11 cellular contexts compared by ENCODE assay signal in the genomic region with DNA sequence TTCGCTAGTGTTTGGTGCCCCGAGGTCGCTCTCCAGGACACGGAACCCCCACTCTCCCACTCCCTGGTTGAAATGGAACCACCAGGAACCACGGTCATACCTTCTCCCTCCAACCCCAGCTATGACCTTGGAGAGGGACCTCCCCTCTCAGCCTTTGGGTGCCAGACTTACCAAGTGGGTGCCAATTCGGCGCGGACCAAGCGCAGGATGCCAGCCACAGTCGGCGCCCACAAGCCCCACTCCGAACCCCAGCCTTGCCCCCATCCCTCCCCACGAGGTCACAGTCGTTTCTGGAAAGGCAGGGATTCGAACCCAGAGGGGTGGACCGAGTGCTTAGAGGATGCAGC. TPM values are rescaled to one million over a fixed set of nuclear protein-coding genes. Genes with fewer than 3 reads are reported as not detected.
DNase-seq lines count a peak whose midpoint lies in the region; ATAC-seq and TF ChIP-seq lines count a peak whose summit lies in the region.
"Had no signal": no experiment of that assay in that cellular context is flagged by ENCODE, and none has a peak within 500 bp of the region (broad histone marks: within the 10 kb centered on the region; RNA-seq: fewer than 3 reads in every experiment).

No MANE protein-coding gene starts in this region.

- no peaks in the 10 kb centered on the region for H3K36me3 ChIP-seq in iPS-15b (ENCODE audit: control insufficient read depth, insufficient read depth, low read length)
- H3K36me3 ChIP-seq: HAP-1 had no signal

- peak overlapping the region; percentile 91 for H3K4me3 Mint-ChIP-seq in activated CD4-positive, alpha-beta T cell treated with anti-CD3 and anti-CD28 coated beads, Interleukin-2, amount 10 ng/mL, durations not matched to agents 24 days and 14 days
- peak overlapping the region; percentile 92 for H3K4me3 Mint-ChIP-seq in WTC11
- H3K4me3 Mint-ChIP-seq in stimulated activated memory B cell treated with anti-CD40 and anti-IgM and Interleukin-4, amounts not matched to agents 10 μg/mL and 1 μg/mL and 100 μg/mL, for 72 hours: peak overlapping the region; percentile 22

- CTCF ChIA-PET in WTC11 (lab: Charles Lee): interaction anchor here (0.5 to 3.9 kb wide), 8 partner anchors 17 to 185 kb away, joined by 3 to 72 read pairs (median 7); a partner anchor contains a TSS

- H3K4me1 Mint-ChIP-seq in activated CD4-positive, alpha-beta T cell treated with anti-CD3 and anti-CD28 coated beads, Interleukin-2, amount 10 ng/mL, durations not matched to agents 24 days and 14 days: peaks cover 12% of the 10 kb centered on the region
- peaks cover 25% of the 10 kb centered on the region for H3K4me1 Mint-ChIP-seq in WTC11
- peaks cover 37% of the 10 kb centered on the region for H3K4me1 Mint-ChIP-seq in stimulated activated memory B cell treated with anti-CD40 and anti-IgM and Interleukin-4, amounts not matched to agents 10 μg/mL and 1 μg/mL and 100 μg/mL, for 72 hours

- H3K9me3 Mint-ChIP-seq in activated CD4-positive, alpha-beta T cell treated with anti-CD3 and anti-CD28 coated beads, Interleukin-2, amount 10 ng/mL, durations not matched to agents 24 days and 14 days: no peaks in the 10 kb centered on the region
- H3K9me3 Mint-ChIP-seq in WTC11: no peaks in the 10 kb centered on the region
- no peaks in the 10 kb centered on the region for H3K9me3 Mint-ChIP-seq in stimulated activated memory B cell treated with anti-CD40 and anti-IgM and Interleukin-4, amounts not matched to agents 10 μg/mL and 1 μg/mL and 100 μg/mL, for 72 hours

- peak overlapping the region; percentile 62 for H3K4me3 ChIP-seq in iPS-15b (ENCODE audit: low read depth, low read length)

- POLR2A ChIA-PET in WTC11 (lab: Charles Lee): interaction anchor here (2.1 kb wide), 1 partner anchor 31 kb away, joined by 5 read pairs; no protein-coding TSS in a partner anchor

- H3K27ac Mint-ChIP-seq in activated CD4-positive, alpha-beta T cell treated with anti-CD3 and anti-CD28 coated beads, Interleukin-2, amount 10 ng/mL, durations not matched to agents 24 days and 14 days: no peak overlapping the region
- H3K27ac Mint-ChIP-seq in WTC11: no peak overlapping the region
- H3K27ac Mint-ChIP-seq in stimulated activated memory B cell treated with anti-CD40 and anti-IgM and Interleukin-4, amounts not matched to agents 10 μg/mL and 1 μg/mL and 100 μg/mL, for 72 hours: peak overlapping the region; percentile 78

- H3K9ac ChIP-seq in iPS-15b (ENCODE audit: low read depth, low read length): no peak overlapping the region

- H3K9me3 ChIP-seq in iPS-15b (ENCODE audit: control insufficient read depth, insufficient read depth, low read length): no peaks in the 10 kb centered on the region
- H3K9me3 ChIP-seq: HAP-1 had no signal

- TF ChIP-seq CTCF in WTC11 (IDR thresholded peaks at IDR 0.05): no peak

- H3K36me3 Mint-ChIP-seq in activated CD4-positive, alpha-beta T cell treated with anti-CD3 and anti-CD28 coated beads, Interleukin-2, amount 10 ng/mL, durations not matched to agents 24 days and 14 days (ENCODE audit: low read depth): peaks cover 2% of the 10 kb centered on the region
- no peaks in the 10 kb centered on the region for H3K36me3 Mint-ChIP-seq in WTC11
- no peaks in the 10 kb centered on the region for H3K36me3 Mint-ChIP-seq in stimulated activated memory B cell treated with anti-CD40 and anti-IgM and Interleukin-4, amounts not matched to agents 10 μg/mL and 1 μg/mL and 100 μg/mL, for 72 hours

- peaks cover 55% of the 10 kb centered on the region for H3K27me3 Mint-ChIP-seq in activated CD4-positive, alpha-beta T cell treated with anti-CD3 and anti-CD28 coated beads, Interleukin-2, amount 10 ng/mL, durations not matched to agents 24 days and 14 days
- peaks cover 42% of the 10 kb centered on the region for H3K27me3 Mint-ChIP-seq in WTC11 (ENCODE audit: low read depth)
- H3K27me3 Mint-ChIP-seq in stimulated activated memory B cell treated with anti-CD40 and anti-IgM and Interleukin-4, amounts not matched to agents 10 μg/mL and 1 μg/mL and 100 μg/mL, for 72 hours: peaks cover 89% of the 10 kb centered on the region

- peaks cover 4% of the 10 kb centered on the region for H3K4me1 ChIP-seq in iPS-15b (ENCODE audit: control insufficient read depth, insufficient read depth, low read length)

- DNase-seq in activated CD4-positive, alpha-beta T cell treated with anti-CD3 and anti-CD28 coated beads, Interleukin-2, amount 10 ng/mL, durations not matched to agents 24 days and 14 days: no peak
- DNase-seq in activated CD4-positive, alpha-beta T cell treated with anti-CD3 and anti-CD28 coated beads for 48 hours: no peak
- DNase-seq in WTC11 (ENCODE audit: low spot score) (no peak), SKM-1 treated with dmso at 0.1 percent for 144 hours (lab: John Stamatoyannopoulos, UW; ENCODE audit: unreplicated experiment) (no peak)
- no peak for DNase-seq in stimulated activated CD4-positive, alpha-beta T cell treated with anti-CD3 and anti-CD28 coated beads, Interleukin-4, amount 100 ng/mL, for 24 hours
- DNase-seq: 8988T, NCI-H1105 treated with DMSO at 0.1 percent for 48 hours had no signal

- peaks cover 18% of the 10 kb centered on the region for H3K27me3 ChIP-seq in iPS-15b (ENCODE audit: control insufficient read depth, insufficient read depth, low read length)

- intact Hi-C loops in activated CD4-positive, alpha-beta T cell treated with anti-CD3 and anti-CD28 coated beads, Interleukin-2, amount 10 ng/mL, durations not matched to agents 24 days and 14 days (cut with micrococcal nuclease): loop anchor here (2.0 kb wide), 1 partner anchor 21 kb away; a partner anchor contains a TSS

- no peak for ATAC-seq in WTC11
- no peak for ATAC-seq in stimulated activated memory B cell treated with anti-CD40 and anti-IgM and Interleukin-4, amounts not matched to agents 10 μg/mL and 1 μg/mL and 100 μg/mL, for 72 hours
- no peak for ATAC-seq in HG03108 (IDR thresholded peaks at IDR 0.05; ENCODE audit: unreplicated experiment)

TF ChIP-seq in WTC11, 78 proteins besides CTCF, POLR2A, EP300 and RAD21:
- TF ChIP-seq FOXP1 (CRISPR knock-in tag; IDR thresholded peaks at IDR 0.05; ENCODE audit: borderline replicate concordance): 0 out of 2 replicates have a peak, but pooled peaks have one; percentile 36
- TF ChIP-seq TEAD1 (CRISPR knock-in tag; IDR thresholded peaks at IDR 0.05): no peak

RNA-seq across cellular contexts. Expression of a gene that starts 0.9 kb away (rescaled TPM):
- 0.14 and 0.37 TPM in 2 replicates for total RNA-seq in activated CD4-positive, alpha-beta T cell treated with anti-CD3 and anti-CD28 coated beads, Interleukin-2, amount 10 ng/mL, durations not matched to agents 24 days and 14 days
- total RNA-seq in WTC11 (2021): 3.0 to 5.7 TPM (median 3.8 TPM) in 3 replicates

RNA-seq across cellular contexts. Expression of a gene that starts 21.5 kb away (rescaled TPM):
- 9.6 and 10.3 TPM in 2 replicates for total RNA-seq in activated CD4-positive, alpha-beta T cell treated with anti-CD3 and anti-CD28 coated beads, Interleukin-2, amount 10 ng/mL, durations not matched to agents 24 days and 14 days
- total RNA-seq in WTC11 (2021): 12.2 to 14.7 TPM (median 14.6 TPM) in 3 replicates

RNA-seq across cellular contexts. Expression of a gene that starts 32.3 kb away (rescaled TPM):
- total RNA-seq in activated CD4-positive, alpha-beta T cell treated with anti-CD3 and anti-CD28 coated beads, Interleukin-2, amount 10 ng/mL, durations not matched to agents 24 days and 14 days: 18.4 and 20.9 TPM in 2 replicates
- 26.3 to 29.8 TPM (median 28.0 TPM) in 3 replicates for total RNA-seq in WTC11 (2021)

RNA-seq across cellular contexts. Expression of a gene that starts 48.9 kb away (rescaled TPM):
- total RNA-seq in activated CD4-positive, alpha-beta T cell treated with anti-CD3 and anti-CD28 coated beads, Interleukin-2, amount 10 ng/mL, durations not matched to agents 24 days and 14 days: 2.3 and 3.0 TPM in 2 replicates
- total RNA-seq in WTC11 (2021): 0.46 to 1.0 TPM (median 0.61 TPM) in 3 replicates

RNA-seq across cellular contexts. Expression of a gene that starts 51.7 kb away (rescaled TPM):
- total RNA-seq in activated CD4-positive, alpha-beta T cell treated with anti-CD3 and anti-CD28 coated beads, Interleukin-2, amount 10 ng/mL, durations not matched to agents 24 days and 14 days: 49.4 and 52.7 TPM in 2 replicates
- 20.2 to 30.3 TPM (median 26.2 TPM) in 3 replicates for total RNA-seq in WTC11 (2021)

Comparison
In these comparisons a context has a peak if more than half of its experiments do, and no peak if none do; other contexts are left out.
1. H3K4me3 Mint-ChIP-seq: peak in every context shown above with its lines; median percentile 92 in WTC11; 91 in activated CD4-positive, alpha-beta T cell treated with anti-CD3 and anti-CD28 coated beads, Interleukin-2, amount 10 ng/mL, durations not matched to agents 24 days and 14 days; 22 in stimulated activated memory B cell treated with anti-CD40 and anti-IgM and Interleukin-4, amounts not matched to agents 10 μg/mL and 1 μg/mL and 100 μg/mL, for 72 hours.